11 cellular contexts compared by ENCODE assay signal in genomic region chr9:93093081-93093448, GRCh38. TPM values are rescaled to one million over a fixed set of nuclear protein-coding genes. Genes with fewer than 3 reads are reported as not detected.
A peak's percentile ranks its signal among the peaks of the same experiment; 100 is the strongest.
DNase-seq lines count a peak whose midpoint lies in the region; ATAC-seq and TF ChIP-seq lines count a peak whose summit lies in the region.
"Had no signal": no experiment of that assay in that cellular context is flagged by ENCODE, and none has a peak within 500 bp of the region (broad histone marks: within the 10 kb centered on the region; RNA-seq: fewer than 3 reads in every experiment).

No MANE protein-coding gene starts in this region.

- intact Hi-C loops in Right ventricle myocardium inferior (cut with DNase I) = no loop called here
- intact Hi-C loops in Right ventricle myocardium superior (cut with DNase I) = no loop called here

- peak overlapping the region; percentile 73 for H3K27ac Mint-ChIP-seq in activated naive CD8-positive, alpha-beta T cell treated with anti-CD3 and anti-CD28 coated beads for 36 hours
- H3K27ac Mint-ChIP-seq in naive B cell = peak overlapping the region; percentile 47 to 100 (median 100)
- H3K27ac Mint-ChIP-seq in type B pancreatic cell = peak overlapping the region; percentile 90

- ATAC-seq in Right ventricle myocardium inferior = no peak
- no peak for ATAC-seq in Right ventricle myocardium superior (ENCODE audit: poor library complexity)
- ATAC-seq in naive B cell (ENCODE audit: low read depth in 2 of 2) = no peak
- ATAC-seq in HG02970 (IDR thresholded peaks at IDR 0.05; ENCODE audit: low FRiP score, unreplicated experiment) = no peak

- peaks cover 29% of the 10 kb centered on the region for H3K36me3 Mint-ChIP-seq in activated naive CD8-positive, alpha-beta T cell treated with anti-CD3 and anti-CD28 coated beads for 36 hours
- H3K36me3 Mint-ChIP-seq in naive B cell = no peaks in the 10 kb centered on the region
- H3K36me3 Mint-ChIP-seq in type B pancreatic cell = no peaks in the 10 kb centered on the region

- DNase-seq in Right ventricle myocardium inferior (ENCODE audit: missing footprints) (peak; percentile 23), Right ventricle myocardium superior (no peak), naive B cell (no peak), type B pancreatic cell (ENCODE audit: extremely low spot score, unreplicated experiment) (no peak), EL (no peak), NCI-H345 (lab: John Stamatoyannopoulos, UW) (no peak)
- DNase-seq in activated naive CD8-positive, alpha-beta T cell treated with anti-CD3 and anti-CD28 coated beads for 36 hours = no peak
- DNase-seq: dermis blood vessel endothelial cell, NCI-H1105 treated with DMSO at 0.1 percent for 48 hours, PC-9 had no signal

- H3K4me3 Mint-ChIP-seq in activated naive CD8-positive, alpha-beta T cell treated with anti-CD3 and anti-CD28 coated beads for 36 hours = peak overlapping the region; percentile 29
- peak overlapping the region; percentile 79 to 95 (median 88) for H3K4me3 Mint-ChIP-seq in naive B cell
- peak overlapping the region; percentile 50 for H3K4me3 Mint-ChIP-seq in type B pancreatic cell

- peaks cover 74% of the 10 kb centered on the region for H3K4me1 Mint-ChIP-seq in activated naive CD8-positive, alpha-beta T cell treated with anti-CD3 and anti-CD28 coated beads for 36 hours
- H3K4me1 Mint-ChIP-seq in naive B cell (peaks cover 54 to 70% (median 68%) of the 10 kb centered on the region in 3 donors), type B pancreatic cell (ENCODE audit: unreplicated experiment) (peaks cover 42% of the 10 kb centered on the region)

- H3K27me3 Mint-ChIP-seq in activated naive CD8-positive, alpha-beta T cell treated with anti-CD3 and anti-CD28 coated beads for 36 hours = no peaks in the 10 kb centered on the region
- no peaks in the 10 kb centered on the region for H3K27me3 Mint-ChIP-seq in naive B cell
- no peaks in the 10 kb centered on the region for H3K27me3 Mint-ChIP-seq in type B pancreatic cell

- peaks cover 26% of the 10 kb centered on the region for H3K9me3 Mint-ChIP-seq in activated naive CD8-positive, alpha-beta T cell treated with anti-CD3 and anti-CD28 coated beads for 36 hours
- H3K9me3 Mint-ChIP-seq in naive B cell = no peaks in the 10 kb centered on the region
- H3K9me3 Mint-ChIP-seq in type B pancreatic cell = peaks cover 5% of the 10 kb centered on the region

- no peak for TF ChIP-seq CTCF in type B pancreatic cell (conservative IDR thresholded peaks at IDR 0.05)

RNA-seq across cellular contexts. Expression of gene CARD19, which starts 3.0 kb away (rescaled TPM):
- total RNA-seq in Right ventricle myocardium inferior = 27.1 TPM
- total RNA-seq in Right ventricle myocardium superior = 27.5 TPM
- 10 to 100 TPM; 36.5 to 38.6 TPM for total RNA-seq in activated naive CD8-positive, alpha-beta T cell treated with anti-CD3 and anti-CD28 coated beads for 36 hours
- polyA plus RNA-seq in naive B cell (ENCODE audit: low read depth in 6 of 6) = 10 to 100 TPM; 18.4 to 37.3 (median 27.4) TPM
- 17.7 and 22.2 TPM in 2 replicates for total RNA-seq in type B pancreatic cell (ENCODE audit: low replicate concordance)

RNA-seq across cellular contexts. Expression of gene SUSD3, which starts 34.6 kb away (rescaled TPM):
- total RNA-seq in Right ventricle myocardium inferior = 1.7 TPM
- 0.56 TPM for total RNA-seq in Right ventricle myocardium superior
- total RNA-seq in activated naive CD8-positive, alpha-beta T cell treated with anti-CD3 and anti-CD28 coated beads for 36 hours = 10 to 100 TPM; 27.1 to 28.8 TPM
- polyA plus RNA-seq in naive B cell (ENCODE audit: low read depth in 6 of 6) = 10 to 100 TPM; 35.3 to 70.1 (median 52.5) TPM
- 1.5 and 3.8 TPM in 2 replicates for total RNA-seq in type B pancreatic cell (ENCODE audit: low replicate concordance)
- total RNA-seq: dermis blood vessel endothelial cell had no signal

RNA-seq across cellular contexts. Expression of gene NINJ1, which starts 41.0 kb away (rescaled TPM):
- total RNA-seq in Right ventricle myocardium inferior (55.5 TPM), Right ventricle myocardium superior (49.2 TPM), type B pancreatic cell (ENCODE audit: low replicate concordance) (19.4 and 21.6 TPM in 2 replicates)
- 10 to 100 TPM; 74.9 to 77.8 TPM for total RNA-seq in activated naive CD8-positive, alpha-beta T cell treated with anti-CD3 and anti-CD28 coated beads for 36 hours
- 10 to 100 TPM in 1 of 6 donors, 1 to 10 TPM in 5; 4.3 to 14.2 (median 7.1) TPM for polyA plus RNA-seq in naive B cell (ENCODE audit: low read depth in 6 of 6)

Comparison
In these comparisons a context has a peak if more than half of its experiments do, and no peak if none do; other contexts are left out.
1. H3K4me3 Mint-ChIP-seq: peak in every context shown above with its lines; median percentile 88 in naive B cell; 50 in type B pancreatic cell; 29 in activated naive CD8-positive, alpha-beta T cell treated with anti-CD3 and anti-CD28 coated beads for 36 hours.